ENCODE assay signal across 1 cellular context in the genomic region with DNA sequence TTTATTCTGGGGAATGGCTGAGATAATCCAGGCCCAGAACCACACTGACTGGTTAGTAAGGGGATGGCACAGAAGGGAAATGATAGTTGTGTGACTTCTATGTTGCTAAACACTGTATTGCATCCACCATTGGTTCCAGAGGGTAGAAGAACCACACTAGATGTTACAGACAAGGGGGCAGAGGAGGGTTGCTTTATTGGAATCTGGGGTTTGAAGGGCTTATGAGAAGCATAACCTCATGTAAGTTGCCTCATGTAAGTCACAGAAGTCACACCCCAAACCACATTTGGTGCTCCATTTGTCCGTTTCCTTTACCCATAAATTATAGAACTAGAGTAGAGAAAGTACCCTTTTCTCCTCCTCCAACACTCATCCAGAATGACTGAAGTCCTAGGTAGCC.
TF ChIP-seq lines count a peak whose summit lies in the region.

No MANE protein-coding gene starts in this region.

TF ChIP-seq in K562, 482 proteins besides CTCF, POLR2A, EP300 and RAD21 (continued from another document):
- TF ChIP-seq, protein P1, sequence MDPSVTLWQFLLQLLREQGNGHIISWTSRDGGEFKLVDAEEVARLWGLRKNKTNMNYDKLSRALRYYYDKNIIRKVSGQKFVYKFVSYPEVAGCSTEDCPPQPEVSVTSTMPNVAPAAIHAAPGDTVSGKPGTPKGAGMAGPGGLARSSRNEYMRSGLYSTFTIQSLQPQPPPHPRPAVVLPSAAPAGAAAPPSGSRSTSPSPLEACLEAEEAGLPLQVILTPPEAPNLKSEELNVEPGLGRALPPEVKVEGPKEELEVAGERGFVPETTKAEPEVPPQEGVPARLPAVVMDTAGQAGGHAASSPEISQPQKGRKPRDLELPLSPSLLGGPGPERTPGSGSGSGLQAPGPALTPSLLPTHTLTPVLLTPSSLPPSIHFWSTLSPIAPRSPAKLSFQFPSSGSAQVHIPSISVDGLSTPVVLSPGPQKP (CRISPR knock-in tag; IDR thresholded peaks at IDR 0.05), result no peak
- TF ChIP-seq SMAD4 (CRISPR knock-in tag; conservative IDR thresholded peaks at IDR 0.05) (no peak), ZNF436 (CRISPR knock-in tag; IDR thresholded peaks at IDR 0.05) (no peak), RUNX1 (IDR thresholded peaks at IDR 0.05; ENCODE audit: low read depth) (no peak), HNRNPL (IDR thresholded peaks at IDR 0.05; ENCODE audit: low read depth, low read length) (no peak), MIER1 (IDR thresholded peaks at IDR 0.05; ENCODE audit: low read depth) (no peak), MCM2 (IDR thresholded peaks at IDR 0.05; ENCODE audit: low read depth) (no peak), RBM39 (optimal IDR thresholded peaks at IDR 0.05; ENCODE audit: low read depth, low read length) (no peak), STAG1 (CRISPR knock-in tag; IDR thresholded peaks at IDR 0.05; ENCODE audit: borderline replicate concordance) (no peak), POLR2H (tag; IDR thresholded peaks at IDR 0.05; ENCODE audit: low read depth) (no peak), SIX5 (IDR thresholded peaks at IDR 0.05; ENCODE audit: borderline replicate concordance in 1 of 2, insufficient read depth in 1 of 2, low read depth in 1 of 2, low read length in 2 of 2) (no peak), EP400 (IDR thresholded peaks at IDR 0.05) (no peak), RHOXF2B (CRISPR knock-in tag; conservative IDR thresholded peaks at IDR 0.05) (no peak)
- TF ChIP-seq, protein P2, sequence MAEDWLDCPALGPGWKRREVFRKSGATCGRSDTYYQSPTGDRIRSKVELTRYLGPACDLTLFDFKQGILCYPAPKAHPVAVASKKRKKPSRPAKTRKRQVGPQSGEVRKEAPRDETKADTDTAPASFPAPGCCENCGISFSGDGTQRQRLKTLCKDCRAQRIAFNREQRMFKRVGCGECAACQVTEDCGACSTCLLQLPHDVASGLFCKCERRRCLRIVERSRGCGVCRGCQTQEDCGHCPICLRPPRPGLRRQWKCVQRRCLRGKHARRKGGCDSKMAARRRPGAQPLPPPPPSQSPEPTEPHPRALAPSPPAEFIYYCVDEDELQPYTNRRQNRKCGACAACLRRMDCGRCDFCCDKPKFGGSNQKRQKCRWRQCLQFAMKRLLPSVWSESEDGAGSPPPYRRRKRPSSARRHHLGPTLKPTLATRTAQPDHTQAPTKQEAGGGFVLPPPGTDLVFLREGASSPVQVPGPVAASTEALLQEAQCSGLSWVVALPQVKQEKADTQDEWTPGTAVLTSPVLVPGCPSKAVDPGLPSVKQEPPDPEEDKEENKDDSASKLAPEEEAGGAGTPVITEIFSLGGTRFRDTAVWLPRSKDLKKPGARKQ (CRISPR knock-in tag; IDR thresholded peaks at IDR 0.05), result no peak
